Comparison of ENCODE assay signal across 1 cellular context in the genomic region with DNA sequence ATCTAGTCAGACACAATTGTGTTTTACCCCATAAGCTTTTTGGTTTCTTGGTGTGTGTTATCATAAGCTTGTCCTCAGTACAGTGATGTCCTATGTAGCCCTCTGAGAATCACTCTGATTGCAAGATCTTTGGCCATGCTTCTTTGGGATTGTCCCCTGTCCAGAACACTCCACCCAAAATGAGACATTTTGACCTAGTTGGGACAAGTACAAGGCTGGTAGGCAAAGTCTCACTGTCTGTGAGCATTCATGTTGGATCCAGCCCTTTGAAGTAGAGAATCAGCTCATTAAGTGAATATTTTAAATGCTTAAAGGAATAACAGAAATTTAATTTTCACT.
TF ChIP-seq lines count a peak whose summit lies in the region.

No MANE protein-coding gene starts in this region.

TF ChIP-seq in GM12878, 131 proteins besides CTCF, POLR2A, EP300 and RAD21:
- no peak for TF ChIP-seq MYC (IDR thresholded peaks at IDR 0.05; ENCODE audit: insufficient read depth, insufficient read length, insufficient replicate concordance, low read length, severe bottlenecking)
- TF ChIP-seq MEF2B (IDR thresholded peaks at IDR 0.05; ENCODE audit: partially characterized antibody, poor library complexity, severe bottlenecking) = no peak
- TF ChIP-seq CREB1 (IDR thresholded peaks at IDR 0.05; ENCODE audit: low read depth) = no peak
- TF ChIP-seq STAT3 (IDR thresholded peaks at IDR 0.05; ENCODE audit: low read depth, low read length) = no peak
- TF ChIP-seq ZNF384 (IDR thresholded peaks at IDR 0.05; ENCODE audit: borderline replicate concordance, low read depth, low read length) = no peak
- TF ChIP-seq IKZF2 (IDR thresholded peaks at IDR 0.05) = no peak
- TF ChIP-seq RBBP5 (conservative IDR thresholded peaks at IDR 0.05) = no peak
- no peak for TF ChIP-seq POLR2AphosphoS2 (IDR thresholded peaks at IDR 0.05; ENCODE audit: low read depth, low read length)
- no peak for TF ChIP-seq SPI1 (IDR thresholded peaks at IDR 0.05; ENCODE audit: borderline replicate concordance, insufficient read depth, low read depth, low read length)
- no peak for TF ChIP-seq POLR2AphosphoS5 (IDR thresholded peaks at IDR 0.05; ENCODE audit: low read length)
- TF ChIP-seq EGR1 (IDR thresholded peaks at IDR 0.05; ENCODE audit: borderline replicate concordance in 1 of 2, low read depth in 2 of 2, low read length in 2 of 2) = no peak
- TF ChIP-seq KDM1A (IDR thresholded peaks at IDR 0.05; ENCODE audit: borderline replicate concordance) = no peak
- TF ChIP-seq BHLHE40 (IDR thresholded peaks at IDR 0.05; ENCODE audit: borderline replicate concordance in 1 of 2, low read depth in 2 of 2, low read length in 1 of 2) = no peak
